Comparison of ENCODE assay signal across 12 cellular contexts in genomic region chr17:43477832-43478634, GRCh38. TPM values are rescaled to one million over a fixed set of nuclear protein-coding genes. Genes with fewer than 3 reads are reported as not detected.
DNase-seq lines count a peak whose midpoint lies in the region; ATAC-seq and TF ChIP-seq lines count a peak whose summit lies in the region.
"Had no signal": no experiment of that assay in that cellular context is flagged by ENCODE, and none has a peak within 500 bp of the region (broad histone marks: within the 10 kb centered on the region; RNA-seq: fewer than 3 reads in every experiment).

No MANE protein-coding gene starts in this region.

- H3K36me3 Mint-ChIP-seq in endodermal cell (ENCODE audit: low read depth): no peaks in the 10 kb centered on the region
- no peaks in the 10 kb centered on the region for H3K36me3 Mint-ChIP-seq in activated T-helper 17 cell treated with anti-CD3 and anti-CD28 coated beads, Interleukin-2, amount 50 U/mL, for 72 hours (ENCODE audit: low read depth)
- H3K36me3 Mint-ChIP-seq: CD4-positive, CD25-positive, alpha-beta regulatory T cell had no signal

- H3K27me3 ChIP-seq in HUES48 (ENCODE audit: control insufficient read depth, insufficient read depth, low read length) (no peaks in the 10 kb centered on the region), endodermal cell (ENCODE audit: control insufficient read depth, insufficient read depth, low read length, poor library complexity, severe bottlenecking) (no peaks in the 10 kb centered on the region)
- H3K27me3 ChIP-seq: brain microvascular endothelial cell had no signal

- H3K4me3 ChIP-seq in HUES48 (ENCODE audit: low read depth, low read length) (no peak overlapping the region), endodermal cell (ENCODE audit: low read length) (no peak overlapping the region)

- H3K9me3 ChIP-seq in HUES48 (ENCODE audit: control insufficient read depth, insufficient read depth, low read length): no peaks in the 10 kb centered on the region
- H3K9me3 ChIP-seq in endodermal cell (ENCODE audit: control insufficient read depth, low read length): no peaks in the 10 kb centered on the region

- H3K4me1 ChIP-seq in HUES48 (ENCODE audit: control insufficient read depth, insufficient read depth, low read length) (no peaks in the 10 kb centered on the region; the same call in 1 of the 2 replicates), endodermal cell (ENCODE audit: control insufficient read depth, insufficient read depth, low read length) (peaks cover 5% of the 10 kb centered on the region)

- H3K4me3 Mint-ChIP-seq in endodermal cell: no peak overlapping the region
- H3K4me3 Mint-ChIP-seq in activated T-helper 17 cell treated with anti-CD3 and anti-CD28 coated beads, Interleukin-2, amount 50 U/mL, for 72 hours: no peak overlapping the region
- H3K4me3 Mint-ChIP-seq: activated B cell treated with CpG ODN at 0.5 μM for 24 hours; activated naive CD4-positive, alpha-beta T cell treated with anti-CD3 and anti-CD28 coated beads for 36 hours; CD4-positive, CD25-positive, alpha-beta regulatory T cell had no signal

- H3K27ac Mint-ChIP-seq in endodermal cell: no peak overlapping the region
- no peak overlapping the region for H3K27ac Mint-ChIP-seq in activated T-helper 17 cell treated with anti-CD3 and anti-CD28 coated beads, Interleukin-2, amount 50 U/mL, for 72 hours
- H3K27ac Mint-ChIP-seq: activated B cell treated with CpG ODN at 0.5 μM for 24 hours; activated naive CD4-positive, alpha-beta T cell treated with anti-CD3 and anti-CD28 coated beads for 36 hours; CD4-positive, CD25-positive, alpha-beta regulatory T cell had no signal

- no peak for TF ChIP-seq CTCF in endodermal cell (conservative IDR thresholded peaks at IDR 0.05)

- ATAC-seq in activated T-helper 17 cell treated with anti-CD3 and anti-CD28 coated beads, Interleukin-2, amount 50 U/mL, for 72 hours (replicated peaks): no peak
- no peak for ATAC-seq in GM19023 (IDR thresholded peaks at IDR 0.05; ENCODE audit: unreplicated experiment)

- H3K27ac ChIP-seq in HUES48 (ENCODE audit: low read depth, low read length): no peak overlapping the region
- H3K27ac ChIP-seq in endodermal cell (ENCODE audit: low read depth, low read length): no peak overlapping the region
- H3K27ac ChIP-seq: brain microvascular endothelial cell had no signal

- H3K9ac ChIP-seq in HUES48 (ENCODE audit: low read depth, low read length) (peak overlapping the region; percentile 9; the same call in 1 of the 2 replicates), endodermal cell (ENCODE audit: extremely low read depth, low read length, poor library complexity, severe bottlenecking) (no peak overlapping the region)

- H3K27me3 Mint-ChIP-seq in endodermal cell (ENCODE audit: insufficient read depth): no peaks in the 10 kb centered on the region
- no peaks in the 10 kb centered on the region for H3K27me3 Mint-ChIP-seq in activated T-helper 17 cell treated with anti-CD3 and anti-CD28 coated beads, Interleukin-2, amount 50 U/mL, for 72 hours
- H3K27me3 Mint-ChIP-seq: activated B cell treated with CpG ODN at 0.5 μM for 24 hours had no signal

- 85% methylated on average over 6 to 8 of the region's 9 CpGs for whole genome bisulfite sequencing in endodermal cell (ENCODE audit: insufficient coverage in 1 of 2, insufficient read length in 1 of 2), 2 experiments

- H3K9me3 Mint-ChIP-seq in endodermal cell: no peaks in the 10 kb centered on the region
- H3K9me3 Mint-ChIP-seq in activated T-helper 17 cell treated with anti-CD3 and anti-CD28 coated beads, Interleukin-2, amount 50 U/mL, for 72 hours: no peaks in the 10 kb centered on the region
- H3K9me3 Mint-ChIP-seq: activated B cell treated with CpG ODN at 0.5 μM for 24 hours; activated naive CD4-positive, alpha-beta T cell treated with anti-CD3 and anti-CD28 coated beads for 36 hours; CD4-positive, CD25-positive, alpha-beta regulatory T cell had no signal

- peaks cover 30% of the 10 kb centered on the region for H3K4me1 Mint-ChIP-seq in endodermal cell
- no peaks in the 10 kb centered on the region for H3K4me1 Mint-ChIP-seq in activated T-helper 17 cell treated with anti-CD3 and anti-CD28 coated beads, Interleukin-2, amount 50 U/mL, for 72 hours
- H3K4me1 Mint-ChIP-seq: CD4-positive, CD25-positive, alpha-beta regulatory T cell had no signal

- no peaks in the 10 kb centered on the region for H3K36me3 ChIP-seq in HUES48 (ENCODE audit: control insufficient read depth, insufficient read depth, low read length)
- H3K36me3 ChIP-seq in endodermal cell (ENCODE audit: control insufficient read depth, insufficient read depth, low read length): no peaks in the 10 kb centered on the region
- H3K36me3 ChIP-seq: brain microvascular endothelial cell had no signal

- DNase-seq in NCI-H524 (lab: John Stamatoyannopoulos, UW) (peak; percentile 94 to 96), endodermal cell (peak; percentile 47), retina (peak; percentile 75), DMS79 (lab: John Stamatoyannopoulos, UW) (no peak)
- DNase-seq: activated B cell treated with CpG ODN at 0.5 μM for 24 hours; activated naive CD4-positive, alpha-beta T cell treated with anti-CD3 and anti-CD28 coated beads for 36 hours; brain microvascular endothelial cell; CD4-positive, CD25-positive, alpha-beta regulatory T cell; hippocampal formation had no signal

RNA-seq across cellular contexts. Expression of gene DHX8, which starts 5.7 kb away (rescaled TPM):
- 10 to 100 TPM; 53.3 to 57.1 TPM for total RNA-seq in endodermal cell
- polyA plus RNA-seq in endodermal cell (2013, experiment 1 of 2): 33.7 TPM
- 32.4 TPM for polyA plus RNA-seq in endodermal cell (2013, experiment 2 of 2)
- 10 to 100 TPM; 34.0 to 51.1 TPM for total RNA-seq in activated T-helper 17 cell treated with anti-CD3 and anti-CD28 coated beads, Interleukin-2, amount 50 U/mL, for 72 hours
